In genomic region chr13:20903164-20903475, GRCh38 we compare ENCODE assay signal across 8 cellular contexts. TPM values are rescaled to one million over a fixed set of nuclear protein-coding genes. Genes with fewer than 3 reads are reported as not detected.
DNase-seq lines count a peak whose midpoint lies in the region; ATAC-seq and TF ChIP-seq lines count a peak whose summit lies in the region.

No MANE protein-coding gene starts in this region.

- ATAC-seq in naive thymus-derived CD4-positive, alpha-beta T cell = no peak
- ATAC-seq in GM21576 (IDR thresholded peaks at IDR 0.05; ENCODE audit: unreplicated experiment) = no peak
- no peak for ATAC-seq in GM21529 (IDR thresholded peaks at IDR 0.05; ENCODE audit: unreplicated experiment)

- TF ChIP-seq CTCF in AG09309 (IDR thresholded peaks at IDR 0.05; ENCODE audit: control insufficient read depth, insufficient read depth, low read depth, low read length, missing control alignments) (no peak), LNCaP clone FGC (IDR thresholded peaks at IDR 0.05; ENCODE audit: control insufficient read depth, extremely low read depth, insufficient read depth) (no peak), coronary artery (IDR thresholded peaks at IDR 0.05) (no peak)

- H3K4me3 ChIP-seq in AG09309 (ENCODE audit: control insufficient read depth, low read depth, low read length) (peak overlapping the region; percentile 98), LNCaP clone FGC (ENCODE audit: low read depth, low read length) (peak overlapping the region; percentile 90), coronary artery (peak overlapping the region; percentile 86)
- peak overlapping the region; percentile 74 for H3K4me3 ChIP-seq in naive thymus-derived CD4-positive, alpha-beta T cell (ENCODE audit: low read length)

- H3K36me3 Mint-ChIP-seq in naive thymus-derived CD4-positive, alpha-beta T cell = peaks cover 0 to 7% (median 5%) of the 10 kb centered on the region in 5 donors

- POLR2A ChIA-PET in naive thymus-derived CD4-positive, alpha-beta T cell (lab: Charles Lee) = interaction anchor here (0.6 to 1.7 kb wide), 2 partner anchors 11 to 482 kb away, joined by 3 to 16 read pairs; no protein-coding TSS in a partner anchor

- H3K9me3 Mint-ChIP-seq in naive thymus-derived CD4-positive, alpha-beta T cell = no peaks in the 10 kb centered on the region

- no peaks in the 10 kb centered on the region for H3K9me3 ChIP-seq in naive thymus-derived CD4-positive, alpha-beta T cell (ENCODE audit: control insufficient read depth in 2 of 3, low read length in 3 of 3)

- H3K27ac ChIP-seq in coronary artery = peak overlapping the region; percentile 80 to 94
- H3K27ac ChIP-seq in naive thymus-derived CD4-positive, alpha-beta T cell (ENCODE audit: low read depth, low read length) = peak overlapping the region; percentile 83

- H3K4me3 Mint-ChIP-seq in naive thymus-derived CD4-positive, alpha-beta T cell = peak overlapping the region; percentile 92 to 98 (median 96)

- peaks cover 10 to 21% of the 10 kb centered on the region in 2 donors for H3K4me1 ChIP-seq in naive thymus-derived CD4-positive, alpha-beta T cell (ENCODE audit: control insufficient read depth in 2 of 2, insufficient read depth in 2 of 2, low read length in 2 of 2)

- H3K27ac Mint-ChIP-seq in naive thymus-derived CD4-positive, alpha-beta T cell = peak overlapping the region; percentile 89 to 98 (median 95)

- H3K4me1 Mint-ChIP-seq in naive thymus-derived CD4-positive, alpha-beta T cell = peaks cover 15 to 40% (median 32%) of the 10 kb centered on the region in 7 donors

- no peaks in the 10 kb centered on the region for H3K27me3 ChIP-seq in naive thymus-derived CD4-positive, alpha-beta T cell (ENCODE audit: control insufficient read depth in 2 of 2, insufficient read depth in 2 of 2, low read length in 2 of 2)

- DNase-seq in AG09309 (ENCODE audit: low read depth) (no peak), LNCaP clone FGC (ENCODE audit: low read depth) (no peak), coronary artery (ENCODE audit: low spot score) (no peak), head of caudate nucleus (no peak), 8988T (no peak)
- no peak for DNase-seq in naive thymus-derived CD4-positive, alpha-beta T cell

- intact Hi-C loops in naive thymus-derived CD4-positive, alpha-beta T cell (cut with micrococcal nuclease) = loop anchor here (2.0 to 5.0 kb wide), 7 partner anchors 74 to 944 kb away; partner anchors contain the start of genes MICU2 (in 1 of the 2), MRPL57 (in 1 of the 2), SKA3 (in 1 of the 2) and ZMYM2 (in 1 of the 2)
- intact Hi-C loops in head of caudate nucleus (cut with DNase I) = loop anchor here (10.0 kb wide), 1 partner anchor 198 kb away; the partner anchor contains the start of gene IL17D

- CTCF ChIA-PET in naive thymus-derived CD4-positive, alpha-beta T cell (lab: Charles Lee) = interaction anchor here (0.6 kb wide), 1 partner anchor 226 kb away, joined by 3 read pairs; no protein-coding TSS in a partner anchor

- H3K27me3 Mint-ChIP-seq in naive thymus-derived CD4-positive, alpha-beta T cell = peaks cover 0 to 4% (median under 1%) of the 10 kb centered on the region in 5 donors

- H3K36me3 ChIP-seq in naive thymus-derived CD4-positive, alpha-beta T cell (ENCODE audit: control insufficient read depth in 2 of 3, insufficient read depth in 3 of 3, low read length in 3 of 3) = peaks cover 0 to 5% (median 0%) of the 10 kb centered on the region in 3 experiments

RNA-seq across cellular contexts. Expression of gene XPO4, which starts 0.6 kb away (rescaled TPM):
- total RNA-seq in naive thymus-derived CD4-positive, alpha-beta T cell = 10 to 100 TPM; 20.9 to 26.5 (median 23.5) TPM
- polyA plus RNA-seq in naive thymus-derived CD4-positive, alpha-beta T cell = 1 to 10 TPM; 6.1 to 6.9 TPM
